Comparison of ENCODE assay signal across 12 cellular contexts in the genomic region with DNA sequence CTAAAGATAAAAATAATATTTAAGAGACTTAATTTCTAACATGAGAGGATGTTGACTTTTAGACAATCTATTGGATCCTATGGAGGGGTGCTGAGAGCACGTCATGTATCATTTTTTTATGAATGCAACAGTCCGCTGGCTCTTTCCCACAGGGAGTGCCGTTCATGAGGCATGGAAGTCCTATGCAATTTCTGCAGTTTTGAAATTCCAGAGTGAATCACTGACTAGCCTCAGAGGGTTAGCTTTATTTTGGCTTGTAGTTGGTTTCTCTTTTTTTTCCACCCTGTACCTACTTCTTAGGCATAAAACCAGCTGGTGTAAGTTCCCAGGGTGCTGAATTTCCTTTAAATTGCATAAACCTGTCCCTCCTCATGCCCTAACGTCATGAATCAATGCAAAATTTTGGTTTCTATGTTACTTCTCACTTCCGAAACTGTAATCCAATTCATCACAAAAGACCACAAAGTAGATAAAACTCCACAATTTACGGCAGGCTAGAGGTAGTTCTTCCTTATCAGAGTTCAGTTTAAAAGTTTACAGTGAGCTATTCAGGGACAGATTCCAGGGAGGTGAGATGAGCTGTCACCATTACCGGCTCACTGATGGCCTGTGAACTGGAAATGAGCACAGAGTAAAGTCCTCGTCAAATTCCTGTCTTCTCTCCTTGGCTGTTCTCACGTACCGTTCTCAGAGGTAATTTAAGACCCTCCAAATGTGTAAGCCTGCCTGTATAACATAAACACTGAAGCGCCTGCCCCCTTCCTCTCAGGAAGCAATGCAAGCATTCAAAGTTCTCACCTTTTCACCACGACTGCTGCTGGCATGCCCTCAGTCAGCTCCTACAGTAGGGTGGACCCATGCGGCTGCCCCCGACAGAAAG.
DNase-seq lines count a peak whose midpoint lies in the region; ATAC-seq and TF ChIP-seq lines count a peak whose summit lies in the region.
"Had no signal": no experiment of that assay in that cellular context is flagged by ENCODE, and none has a peak within 500 bp of the region (broad histone marks: within the 10 kb centered on the region; RNA-seq: fewer than 3 reads in every experiment).

No MANE protein-coding gene starts in this region.

- CTCF ChIA-PET in BJ (lab: Yijun Ruan, JAX): no interaction called here

- no peak overlapping the region for H2AFZ ChIP-seq in GM23248

- ATAC-seq in aorta (ENCODE audit: low FRiP score): no peak

- no peaks in the 10 kb centered on the region for H3K9me3 ChIP-seq in GM23248 (ENCODE audit: low read depth)
- no peaks in the 10 kb centered on the region for H3K9me3 ChIP-seq in adipocyte (ENCODE audit: control insufficient read depth, low read length)
- no peaks in the 10 kb centered on the region for H3K9me3 ChIP-seq in aorta (ENCODE audit: control insufficient read depth, low read length)
- no peaks in the 10 kb centered on the region for H3K9me3 ChIP-seq in testis
- H3K9me3 ChIP-seq: suprapubic skin had no signal

- DNase-seq in BJ (ENCODE audit: low read depth) (peak; percentile 47), GM23248 (peak; percentile 8), adipocyte (ENCODE audit: low read depth) (peak; percentile 92), kidney tubule cell (ENCODE audit: low spot score) (peak; percentile 96), aorta (no peak), pons (ENCODE audit: low spot score) (no peak), NCI-H2227 (lab: John Stamatoyannopoulos, UW; ENCODE audit: unreplicated experiment) (no peak), testis (no peak)
- DNase-seq: NCI-H2171 treated with DMSO at 0.1 percent for 48 hours; stimulated activated CD4-positive, alpha-beta T cell treated with anti-CD3 and anti-CD28 coated beads, Interleukin-12 subunit alpha, Interleukin-12 subunit beta, amount 100 ng/mL, for 4 hours had no signal

- H4K20me1 ChIP-seq in GM23248 (ENCODE audit: insufficient read depth): no peaks in the 10 kb centered on the region

- no peaks in the 10 kb centered on the region for H3F3A ChIP-seq in GM23248 (ENCODE audit: insufficient read depth)

- no peak for TF ChIP-seq POLR2A in testis (IDR thresholded peaks at IDR 0.05)

- H3K9me2 ChIP-seq in GM23248 (ENCODE audit: insufficient read depth): no peaks in the 10 kb centered on the region

- H3K4me2 ChIP-seq in GM23248 (ENCODE audit: unreplicated experiment): no peak overlapping the region

- WGBS in GM23248 (ENCODE audit: low coverage in 1 of 2, low lambda C conversion rate in 2 of 2, missing lambda C conversion rate in 2 of 2), 2 experiments: 12 to 13% methylated on average over 14 of the region's 14 CpGs
- 21 to 31% methylated on average over 14 of the region's 14 CpGs for WGBS in aorta, 2 donors
- 50 to 64% methylated on average over 14 of the region's 14 CpGs for WGBS in testis, 2 donors

- H3K4me3 ChIP-seq in BJ (ENCODE audit: low read depth, low read length) (no peak overlapping the region), GM23248 (no peak overlapping the region), adipocyte (ENCODE audit: low read length) (no peak overlapping the region), aorta (ENCODE audit: low read length in 2 of 2) (no peak overlapping the region), testis (no peak overlapping the region)
- H3K4me3 ChIP-seq: suprapubic skin had no signal

- H3K36me3 ChIP-seq in BJ (ENCODE audit: control insufficient read depth, insufficient read depth, low read length) (no peaks in the 10 kb centered on the region), GM23248 (ENCODE audit: low read depth) (no peaks in the 10 kb centered on the region), adipocyte (ENCODE audit: control insufficient read depth, insufficient read depth, low read length, severe bottlenecking) (no peaks in the 10 kb centered on the region), aorta (ENCODE audit: control insufficient read depth in 1 of 2, insufficient read depth in 2 of 2, low read length in 1 of 2) (peaks cover 0 to 2% of the 10 kb centered on the region in 2 donors), testis (ENCODE audit: low read depth, missing control alignments) (no peaks in the 10 kb centered on the region)
- H3K36me3 ChIP-seq: suprapubic skin had no signal

- no peaks in the 10 kb centered on the region for H3K79me2 ChIP-seq in GM23248 (ENCODE audit: insufficient read depth)

- H3K4me1 ChIP-seq in GM23248 (ENCODE audit: insufficient read depth) (no peaks in the 10 kb centered on the region), adipocyte (ENCODE audit: control insufficient read depth, insufficient read depth, low read length) (peaks cover 21% of the 10 kb centered on the region), aorta (ENCODE audit: control insufficient read depth in 1 of 2, insufficient read depth in 2 of 2, low read length in 2 of 2) (no peaks in the 10 kb centered on the region), testis (no peaks in the 10 kb centered on the region)
- H3K4me1 ChIP-seq: suprapubic skin had no signal

- H3K27me3 ChIP-seq in BJ (ENCODE audit: control insufficient read depth, insufficient read depth, low read length): no peaks in the 10 kb centered on the region
- no peaks in the 10 kb centered on the region for H3K27me3 ChIP-seq in GM23248 (replicated peaks; ENCODE audit: insufficient read depth)
- H3K27me3 ChIP-seq in adipocyte (replicated peaks; ENCODE audit: control insufficient read depth, insufficient read depth, low read length): no peaks in the 10 kb centered on the region
- H3K27me3 ChIP-seq in aorta (ENCODE audit: control insufficient read depth in 1 of 2, insufficient read depth in 2 of 2, low read length in 1 of 2): peaks cover 0 to 2% of the 10 kb centered on the region in 2 donors
- H3K27me3 ChIP-seq in testis: no peaks in the 10 kb centered on the region
- H3K27me3 ChIP-seq: suprapubic skin had no signal

- H3K9ac ChIP-seq in GM23248: no peak overlapping the region
- no peak overlapping the region for H3K9ac ChIP-seq in adipocyte (ENCODE audit: low read length)

- POLR2A ChIA-PET in BJ (lab: Charles Lee): no interaction called here

- TF ChIP-seq CTCF in BJ (IDR thresholded peaks at IDR 0.05; ENCODE audit: insufficient read depth, low read depth, low read length) (no peak), testis (IDR thresholded peaks at IDR 0.05) (no peak)

- intact Hi-C loops in aorta (cut with DNase I): no loop called here
- intact Hi-C loops in testis (cut with DNase I; ENCODE audit: low total_unique reads): no loop called here

- in situ Hi-C loops in GM23248 (cut with MboI): no loop called here

- H3K27ac ChIP-seq in GM23248 (no peak overlapping the region), aorta (ENCODE audit: low read depth in 1 of 2, low read length in 2 of 2) (no peak overlapping the region), testis (no peak overlapping the region)
- H3K27ac ChIP-seq: suprapubic skin, VCaP had no signal

Comparison
In these comparisons a context has a peak if more than half of its experiments do, and no peak if none do; other contexts are left out.
1. DNase-seq: peak in BJ (single experiment), GM23248 (single experiment), adipocyte (single experiment) and kidney tubule cell (single experiment); none in aorta (0 of 2), pons (single experiment), NCI-H2227 (single experiment) and testis (single experiment).